ENCODE assay signal across 1 cellular context in genomic region chr1:202063093-202063492, GRCh38.
A peak's percentile ranks its signal among the peaks of the same experiment; 100 is the strongest.
TF ChIP-seq lines count a peak whose summit lies in the region.

No MANE protein-coding gene starts in this region.

TF ChIP-seq in HepG2, 621 proteins besides CTCF, POLR2A, EP300 and RAD21 (continued from another document):
- TF ChIP-seq FOXP1 (IDR thresholded peaks at IDR 0.05), result peak; percentile 39; the same call in 1 of the 2 replicates
- peak; percentile 63; the same call in 1 of the 2 replicates for TF ChIP-seq FOXP1 (CRISPR knock-in tag; IDR thresholded peaks at IDR 0.05)
- 0 out of 2 replicates have a peak, but pooled peaks have one; percentile 25 for TF ChIP-seq GATAD2A (CRISPR knock-in tag; IDR thresholded peaks at IDR 0.05)
- TF ChIP-seq AKAP8 (CRISPR knock-in tag; IDR thresholded peaks at IDR 0.05), result no peak
- TF ChIP-seq FOXA1 (IDR thresholded peaks at IDR 0.05), result peak; percentile 25; the same call in 1 of the 2 replicates
- peak; percentile 53; the same call in 1 of the 2 replicates for TF ChIP-seq FOXA1 (CRISPR knock-in tag; IDR thresholded peaks at IDR 0.05)
- no peak for TF ChIP-seq ZNF143 (CRISPR knock-in tag; IDR thresholded peaks at IDR 0.05)
- peak; percentile 65 for TF ChIP-seq RARA (CRISPR knock-in tag; IDR thresholded peaks at IDR 0.05)
- peak; percentile 38 for TF ChIP-seq ARID5B (CRISPR knock-in tag; IDR thresholded peaks at IDR 0.05)
- peak; percentile 64 for TF ChIP-seq FOXA3 (CRISPR knock-in tag; IDR thresholded peaks at IDR 0.05)
- no peak for TF ChIP-seq CAMTA2 (CRISPR knock-in tag; IDR thresholded peaks at IDR 0.05; ENCODE audit: borderline replicate concordance)
- no peak for TF ChIP-seq KDM5B (CRISPR knock-in tag; IDR thresholded peaks at IDR 0.05; ENCODE audit: borderline replicate concordance)
- TF ChIP-seq SAP130 (CRISPR knock-in tag; IDR thresholded peaks at IDR 0.05; ENCODE audit: low read depth), result peak; percentile 53
- TF ChIP-seq MAFF (IDR thresholded peaks at IDR 0.05; ENCODE audit: low read depth, low read length), result peak; percentile 41
- TF ChIP-seq PRPF4 (IDR thresholded peaks at IDR 0.05; ENCODE audit: low read depth, low read length, poor library complexity, severe bottlenecking), result no peak
- TF ChIP-seq, protein P1, sequence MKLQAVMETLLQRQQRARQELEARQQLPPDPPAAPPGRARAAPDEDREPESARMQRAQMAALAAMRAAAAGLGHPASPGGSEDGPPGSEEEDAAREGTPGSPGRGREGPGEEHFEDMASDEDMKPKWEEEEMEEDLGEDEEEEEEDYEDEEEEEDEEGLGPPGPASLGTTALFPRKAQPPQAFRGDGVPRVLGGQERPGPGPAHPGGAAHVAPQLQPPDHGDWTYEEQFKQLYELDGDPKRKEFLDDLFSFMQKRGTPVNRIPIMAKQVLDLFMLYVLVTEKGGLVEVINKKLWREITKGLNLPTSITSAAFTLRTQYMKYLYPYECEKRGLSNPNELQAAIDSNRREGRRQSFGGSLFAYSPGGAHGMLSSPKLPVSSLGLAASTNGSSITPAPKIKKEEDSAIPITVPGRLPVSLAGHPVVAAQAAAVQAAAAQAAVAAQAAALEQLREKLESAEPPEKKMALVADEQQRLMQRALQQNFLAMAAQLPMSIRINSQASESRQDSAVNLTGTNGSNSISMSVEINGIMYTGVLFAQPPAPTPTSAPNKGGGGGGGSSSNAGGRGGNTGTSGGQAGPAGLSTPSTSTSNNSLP (IDR thresholded peaks at IDR 0.05; ENCODE audit: low read depth, low read length), result peak; percentile 62; the same call in 1 of the 2 replicates
